Comparison of ENCODE assay signal across 17 cellular contexts in the genomic region with DNA sequence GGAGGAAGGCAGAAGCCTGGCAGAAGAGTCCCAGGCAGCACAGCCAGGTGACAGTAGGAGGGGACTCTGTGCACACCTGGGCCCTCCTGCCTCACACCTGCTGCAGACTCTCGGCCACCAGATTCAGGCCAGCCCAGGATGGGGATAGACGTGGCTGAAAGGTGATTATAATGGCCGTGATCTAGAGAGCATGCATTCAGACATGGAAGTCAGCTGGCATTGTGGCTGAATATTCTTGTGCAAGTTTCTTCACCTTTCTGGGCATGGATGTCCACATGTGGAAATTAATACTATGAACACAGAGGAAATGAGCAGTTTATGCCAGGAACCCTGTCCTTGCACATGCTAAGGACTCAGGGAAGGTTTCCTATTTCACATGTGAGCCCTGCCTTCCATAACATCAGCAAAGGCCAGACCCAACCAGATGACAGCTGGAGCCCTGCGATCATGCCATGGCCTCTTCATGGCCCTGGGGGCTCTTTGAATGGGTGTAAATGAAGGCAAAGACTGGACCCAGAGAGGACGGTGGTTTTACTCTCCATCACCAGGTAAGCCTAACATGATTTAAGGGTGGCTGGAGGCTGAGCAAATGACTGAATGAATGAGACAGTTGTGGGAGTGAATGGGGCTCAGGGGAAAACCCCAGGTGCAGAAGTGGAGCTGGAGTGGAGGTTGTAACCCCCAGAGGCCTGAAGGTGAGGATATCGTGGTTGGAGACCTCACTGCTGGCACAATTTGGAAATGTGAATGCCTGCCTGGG. TPM values are rescaled to one million over a fixed set of nuclear protein-coding genes. Genes with fewer than 3 reads are reported as not detected.
DNase-seq lines count a peak whose midpoint lies in the region; ATAC-seq and TF ChIP-seq lines count a peak whose summit lies in the region.
"Had no signal": no experiment of that assay in that cellular context is flagged by ENCODE, and none has a peak within 500 bp of the region (broad histone marks: within the 10 kb centered on the region; RNA-seq: fewer than 3 reads in every experiment).

No MANE protein-coding gene starts in this region.

- H3K27me3 Mint-ChIP-seq in endodermal cell (ENCODE audit: insufficient read depth) = peaks cover 67% of the 10 kb centered on the region
- H3K27me3 Mint-ChIP-seq in HFFc6 (ENCODE audit: insufficient read depth) = peaks cover 59% of the 10 kb centered on the region

- no peaks in the 10 kb centered on the region for H3K36me3 ChIP-seq in endodermal cell (ENCODE audit: control insufficient read depth, insufficient read depth, low read length)
- no peaks in the 10 kb centered on the region for H3K36me3 ChIP-seq in osteoblast (ENCODE audit: insufficient read depth, low read length)
- H3K36me3 ChIP-seq in Peyer's patch = no peaks in the 10 kb centered on the region
- H3K36me3 ChIP-seq: BLaER1 had no signal

- H3K27ac Mint-ChIP-seq in endodermal cell (no peak overlapping the region), HFFc6 (no peak overlapping the region)
- H3K27ac Mint-ChIP-seq: CD4-positive, CD25-positive, alpha-beta regulatory T cell had no signal

- no peaks in the 10 kb centered on the region for H3K9me3 Mint-ChIP-seq in endodermal cell
- H3K9me3 Mint-ChIP-seq in HFFc6 = no peaks in the 10 kb centered on the region
- H3K9me3 Mint-ChIP-seq: CD4-positive, CD25-positive, alpha-beta regulatory T cell had no signal

- H3K4me3 Mint-ChIP-seq in endodermal cell (no peak overlapping the region), HFFc6 (no peak overlapping the region)
- H3K4me3 Mint-ChIP-seq: CD4-positive, CD25-positive, alpha-beta regulatory T cell had no signal

- TF ChIP-seq CTCF in endodermal cell (conservative IDR thresholded peaks at IDR 0.05) (no peak), osteoblast (IDR thresholded peaks at IDR 0.05; ENCODE audit: extremely low read depth, low read depth, low read length) (no peak), Peyer's patch (IDR thresholded peaks at IDR 0.05) (no peak), HFFc6 (IDR thresholded peaks at IDR 0.05) (no peak)

- no peaks in the 10 kb centered on the region for H3K9me3 ChIP-seq in endodermal cell (ENCODE audit: control insufficient read depth, low read length)
- no peaks in the 10 kb centered on the region for H3K9me3 ChIP-seq in osteoblast (ENCODE audit: low read depth, low read length)
- H3K9me3 ChIP-seq in Peyer's patch = no peaks in the 10 kb centered on the region
- H3K9me3 ChIP-seq: BLaER1 had no signal

- H3K4me2 ChIP-seq in osteoblast (ENCODE audit: insufficient read depth, low read length) = no peak overlapping the region

- 86 to 89% methylated on average over 5 to 6 of the region's 6 CpGs for WGBS in endodermal cell (ENCODE audit: insufficient coverage in 1 of 2, insufficient read length in 1 of 2), 2 experiments

- H3K4me1 Mint-ChIP-seq in endodermal cell (no peaks in the 10 kb centered on the region), HFFc6 (ENCODE audit: low read depth) (peaks cover 10% of the 10 kb centered on the region)

- no peaks in the 10 kb centered on the region for H3K79me2 ChIP-seq in osteoblast (ENCODE audit: insufficient read depth, low read length)

- H3K4me1 ChIP-seq in endodermal cell (ENCODE audit: control insufficient read depth, insufficient read depth, low read length) (no peaks in the 10 kb centered on the region), osteoblast (ENCODE audit: insufficient read depth, low read length) (peaks cover 9% of the 10 kb centered on the region), Peyer's patch (peaks cover 0 to 16% (median 3%) of the 10 kb centered on the region in 4 donors)

- no peak for ATAC-seq in stimulated activated naive CD8-positive, alpha-beta T cell treated with anti-CD3 and anti-CD28 coated beads, Interleukin-15, Interleukin-2, amounts not matched to agents 100 U/mL and 50 U/mL, for 24 hours
- ATAC-seq: HCT116, HepG2 had no signal

- H3K27me3 ChIP-seq in endodermal cell (ENCODE audit: control insufficient read depth, insufficient read depth, low read length, poor library complexity, severe bottlenecking) (peaks cover 37% of the 10 kb centered on the region), osteoblast (ENCODE audit: insufficient read depth, low read length) (peaks cover 52% of the 10 kb centered on the region), Peyer's patch (peaks cover 0 to 8% of the 10 kb centered on the region in 2 donors)

- H3K36me3 Mint-ChIP-seq in endodermal cell (ENCODE audit: low read depth) (no peaks in the 10 kb centered on the region), HFFc6 (ENCODE audit: low read depth) (no peaks in the 10 kb centered on the region)
- H3K36me3 Mint-ChIP-seq: CD4-positive, CD25-positive, alpha-beta regulatory T cell had no signal

- H3K27ac ChIP-seq in endodermal cell (ENCODE audit: low read depth, low read length) (no peak overlapping the region), osteoblast (ENCODE audit: low read depth, low read length) (no peak overlapping the region), Peyer's patch (no peak overlapping the region)
- H3K27ac ChIP-seq: 22Rv1, BLaER1, GM23248 had no signal

- H3K4me3 ChIP-seq in endodermal cell (ENCODE audit: low read length) = no peak overlapping the region
- no peak overlapping the region for H3K4me3 ChIP-seq in osteoblast (ENCODE audit: insufficient read depth, low read length)
- no peak overlapping the region for H3K4me3 ChIP-seq in Peyer's patch
- H3K4me3 ChIP-seq: BLaER1, GM23248 had no signal

- TF ChIP-seq POLR2A in Peyer's patch (IDR thresholded peaks at IDR 0.05) = no peak

- H2AFZ ChIP-seq in osteoblast (ENCODE audit: low read length) = no peak overlapping the region
- H2AFZ ChIP-seq: GM23248 had no signal

- H3K9ac ChIP-seq in endodermal cell (ENCODE audit: extremely low read depth, low read length, poor library complexity, severe bottlenecking) = no peak overlapping the region
- H3K9ac ChIP-seq: BLaER1, GM23248 had no signal

- no peaks in the 10 kb centered on the region for H4K20me1 ChIP-seq in osteoblast (ENCODE audit: insufficient read depth, low read length)

- DNase-seq in NCI-H2171 treated with DMSO at 0.1 percent for 48 hours (lab: John Stamatoyannopoulos, UW) (peak; percentile 16), NCI-H2171 (lab: John Stamatoyannopoulos, UW) (no peak), COLO668 (lab: John Stamatoyannopoulos, UW; ENCODE audit: unreplicated experiment) (peak; percentile 11), endodermal cell (peak; percentile 17), osteoblast (ENCODE audit: insufficient read length, low spot score, missing footprints) (peak; percentile 80), Peyer's patch (no peak), HFFc6 (no peak)
- no peak for DNase-seq in stimulated activated naive CD8-positive, alpha-beta T cell treated with anti-CD3 and anti-CD28 coated beads, Interleukin-15, Interleukin-2, amounts not matched to agents 100 U/mL and 50 U/mL, for 24 hours
- DNase-seq: Calu3; CD4-positive, CD25-positive, alpha-beta regulatory T cell; DMS 273 treated with DMSO at 0.1 percent for 48 hours; GM23248 had no signal

RNA-seq across cellular contexts. Expression of gene RAET1L, which starts 2.7 kb away (rescaled TPM):
- not detected for total RNA-seq in endodermal cell
- polyA plus RNA-seq in endodermal cell (2013, experiment 1 of 2) = not detected
- polyA plus RNA-seq in endodermal cell (2013, experiment 2 of 2) = not detected
- not detected in 2 replicates for total RNA-seq in osteoblast
- total RNA-seq in Peyer's patch = not detected
- total RNA-seq in HFFc6 (2021; fragmentation: NEBNext Ultra II Directional; extraction: Animal tissue kit (Norgen Biotek cat#: 25700)) = not detected
- total RNA-seq: A673; CD4-positive, CD25-positive, alpha-beta regulatory T cell; GM23248; HepG2 had no signal
- polyA plus RNA-seq: CD4-positive, CD25-positive, alpha-beta regulatory T cell; GM23248; HepG2 had no signal

RNA-seq across cellular contexts. Expression of gene ULBP3, which starts 40.9 kb away (rescaled TPM):
- total RNA-seq in endodermal cell (1 to 10 TPM; 4.4 to 5.4 TPM), osteoblast (11.2 and 12.7 TPM in 2 replicates), Peyer's patch (not detected)
- 13.8 TPM for polyA plus RNA-seq in endodermal cell (2013, experiment 1 of 2)
- 14.7 TPM for polyA plus RNA-seq in endodermal cell (2013, experiment 2 of 2)
- total RNA-seq in HFFc6 (2021; fragmentation: NEBNext Ultra II Directional; extraction: Animal tissue kit (Norgen Biotek cat#: 25700)) = 10 to 100 TPM; 11.2 to 15.8 (median 12.7) TPM

Comparison
In these comparisons a context has a peak if more than half of its experiments do, and no peak if none do; other contexts are left out.
1. DNase-seq: peak in NCI-H2171 treated with DMSO at 0.1 percent for 48 hours (single experiment), COLO668 (single experiment), endodermal cell (single experiment) and osteoblast (single experiment); none in NCI-H2171 (single experiment), stimulated activated naive CD8-positive, alpha-beta T cell treated with anti-CD3 and anti-CD28 coated beads, Interleukin-15, Interleukin-2, amounts not matched to agents 100 U/mL and 50 U/mL, for 24 hours (single experiment), Peyer's patch (0 of 3) and HFFc6 (single experiment).